Comparison of ENCODE assay signal across 29 cellular contexts in genomic region chrX:43745938-43746721, GRCh38.
DNase-seq lines count a peak whose midpoint lies in the region; ATAC-seq, FAIRE-seq and TF ChIP-seq lines count a peak whose summit lies in the region.
"Had no signal": no experiment of that assay in that cellular context is flagged by ENCODE, and none has a peak within 500 bp of the region (broad histone marks: within the 10 kb centered on the region; RNA-seq: fewer than 3 reads in every experiment).

No MANE protein-coding gene starts in this region.

- H3K27ac ChIP-seq in kidney (ENCODE audit: low read depth in 2 of 2, low read length in 2 of 2) (peak overlapping the region; percentile 33 to 75), mucosa of rectum (ENCODE audit: low read depth in 2 of 2, low read length in 2 of 2) (peak overlapping the region; percentile 26 to 56), tibial artery (no peak overlapping the region)
- H3K27ac ChIP-seq: neural progenitor cell, suprapubic skin had no signal

- no peak for ATAC-seq in HG03095 (IDR thresholded peaks at IDR 0.05; ENCODE audit: unreplicated experiment)
- ATAC-seq: activated naive CD8-positive, alpha-beta T cell treated with anti-CD3 and anti-CD28 coated beads, Interleukin-2, amount 50 U/mL, for 24 hours; GM23338; PC-3; sciatic nerve; stimulated activated naive B cell treated with anti-CD40 and anti-IgM and Interleukin-4, amounts not matched to agents 10 μg/mL and 1 μg/mL and 100 μg/mL, for 72 hours had no signal

- H3K9ac ChIP-seq in kidney (ENCODE audit: low read length in 2 of 2), result no peak overlapping the region
- H3K9ac ChIP-seq in mucosa of rectum (ENCODE audit: low read depth in 1 of 2, low read length in 2 of 2), result no peak overlapping the region
- H3K9ac ChIP-seq: neural progenitor cell had no signal

- intact Hi-C loops in kidney (cut with DNase I) (no loop called here), tibial artery (cut with DNase I; ENCODE audit: low total_unique reads) (no loop called here)

- H3K4me1 ChIP-seq in kidney (ENCODE audit: control insufficient read depth in 1 of 2, insufficient read depth in 1 of 2, low read depth in 1 of 2, low read length in 2 of 2), result peaks cover 10 to 14% of the 10 kb centered on the region in 2 donors
- H3K4me1 ChIP-seq in mucosa of rectum (ENCODE audit: control insufficient read depth in 2 of 2, insufficient read depth in 2 of 2, low read length in 2 of 2), result peaks cover 5 to 26% of the 10 kb centered on the region in 2 donors
- H3K4me1 ChIP-seq in tibial artery, result peaks cover 0 to 21% (median 0%) of the 10 kb centered on the region in 4 donors
- H3K4me1 ChIP-seq: neural progenitor cell had no signal

- FAIRE-seq in kidney (lab: Jason Lieb, UNC), result peak; percentile 82

- TF ChIP-seq CTCF in kidney (IDR thresholded peaks at IDR 0.05; ENCODE audit: borderline replicate concordance, extremely low read depth, insufficient read depth), result no peak
- TF ChIP-seq CTCF in tibial artery (IDR thresholded peaks at IDR 0.05), result no peak

- H3K36me3 ChIP-seq in kidney (ENCODE audit: control insufficient read depth in 1 of 2, insufficient read depth in 2 of 2, low read length in 2 of 2), result peaks cover 0 to 8% of the 10 kb centered on the region in 2 donors
- peaks cover 3 to 13% of the 10 kb centered on the region in 2 donors for H3K36me3 ChIP-seq in mucosa of rectum (ENCODE audit: control insufficient read depth in 2 of 2, insufficient read depth in 2 of 2, low read length in 2 of 2)
- peaks cover 2 to 25% (median 20%) of the 10 kb centered on the region in 3 donors for H3K36me3 ChIP-seq in tibial artery
- H3K36me3 ChIP-seq: neural progenitor cell, suprapubic skin had no signal

- H3K27me3 ChIP-seq in mucosa of rectum (ENCODE audit: control insufficient read depth in 2 of 2, insufficient read depth in 2 of 2, low read length in 2 of 2), result peaks cover 4 to 13% of the 10 kb centered on the region in 2 donors
- no peaks in the 10 kb centered on the region for H3K27me3 ChIP-seq in tibial artery
- H3K27me3 ChIP-seq: neural progenitor cell, suprapubic skin had no signal

- no peaks in the 10 kb centered on the region for H3K9me3 ChIP-seq in kidney (ENCODE audit: control insufficient read depth in 1 of 2, low read length in 2 of 2)
- H3K9me3 ChIP-seq in mucosa of rectum (ENCODE audit: control insufficient read depth in 2 of 2, low read length in 2 of 2), result no peaks in the 10 kb centered on the region
- H3K9me3 ChIP-seq in tibial artery, result no peaks in the 10 kb centered on the region
- H3K9me3 ChIP-seq: suprapubic skin had no signal

- H3K4me3 ChIP-seq in kidney (ENCODE audit: low read length in 2 of 2), result no peak overlapping the region
- no peak overlapping the region for H3K4me3 ChIP-seq in mucosa of rectum (ENCODE audit: low read length in 2 of 2)
- H3K4me3 ChIP-seq in tibial artery, result no peak overlapping the region
- H3K4me3 ChIP-seq: GM23338, lung, neural progenitor cell, suprapubic skin had no signal

- DNase-seq in AG20443 (ENCODE audit: low spot score) (peak; percentile 12), astrocyte of the hippocampus (ENCODE audit: low read depth, low spot score) (peak; percentile 16), kidney (no peak), NCI-H748 treated with DMSO at 0.1 percent for 48 hours (lab: John Stamatoyannopoulos, UW) (no peak), tibial artery (no peak), middle frontal gyrus (ENCODE audit: extremely low spot score, low spot score) (no peak)
- DNase-seq: 8988T; activated CD4-positive, alpha-beta T cell treated with anti-CD3 and anti-CD28 coated beads, Interleukin-2, amount 10 ng/mL, durations not matched to agents 7 days and 5 days; activated gamma-delta T cell treated with Interleukin-2 at 50 U/mL for 16 hours; activated naive CD8-positive, alpha-beta T cell treated with anti-CD3 and anti-CD28 coated beads, Interleukin-2, amount 50 U/mL, for 24 hours; activated T-cell treated with anti-CD3 and anti-CD28 coated beads, Interleukin-2, amount 50 U/mL, for 24 hours; CD4-positive, CD25-positive, alpha-beta regulatory T cell; cerebellar nuclear complex; effector memory CD4-positive, alpha-beta T cell; foreskin melanocyte; IMR-90; NCI-H1092 treated with DMSO at 0.1 percent for 48 hours; NCI-H187 treated with DMSO at 0.1 percent for 48 hours; NCI-H524 treated with DMSO at 0.1 percent for 48 hours; NK-92 treated with Interleukin-12 subunit alpha and Interleukin-12 subunit beta, amount 100 ng/mL, for 24 hours; PC-3; stimulated activated naive B cell treated with anti-CD40 and anti-IgM and Interleukin-4, amounts not matched to agents 10 μg/mL and 1 μg/mL and 100 μg/mL, for 72 hours had no signal

Comparison
In these comparisons a context has a peak if more than half of its experiments do, and no peak if none do; other contexts are left out.
1. DNase-seq: peak in AG20443 (single experiment) and astrocyte of the hippocampus (single experiment); none in kidney (single experiment), NCI-H748 treated with DMSO at 0.1 percent for 48 hours (single experiment), tibial artery (0 of 2) and middle frontal gyrus (single experiment).
2. H3K27ac ChIP-seq: peak in kidney (2 of 2) and mucosa of rectum (2 of 2); none in tibial artery (0 of 2).